Comparison of ENCODE assay signal across 7 cellular contexts in the genomic region with DNA sequence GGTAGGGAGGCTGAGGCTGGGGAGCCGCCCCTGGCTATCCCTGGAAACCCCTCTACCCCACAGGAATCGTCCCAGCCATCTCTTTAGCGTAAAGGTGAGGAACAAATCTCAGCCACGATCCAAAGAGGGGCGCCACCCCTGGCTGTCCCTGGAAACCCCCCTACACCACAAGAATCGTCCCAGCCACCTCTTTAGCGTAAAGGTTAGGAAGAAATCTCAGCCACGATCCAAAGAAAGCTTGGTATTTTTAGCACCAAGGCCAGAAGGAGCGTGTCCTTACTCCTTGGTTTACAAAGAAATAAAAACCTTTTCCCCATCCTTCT. TPM values are rescaled to one million over a fixed set of nuclear protein-coding genes. Genes with fewer than 3 reads are reported as not detected.
A peak's percentile ranks its signal among the peaks of the same experiment; 100 is the strongest.
DNase-seq lines count a peak whose midpoint lies in the region; ATAC-seq, FAIRE-seq and TF ChIP-seq lines count a peak whose summit lies in the region.

No MANE protein-coding gene starts in this region.

- no peaks in the 10 kb centered on the region for H3K36me3 ChIP-seq in HUES6 (ENCODE audit: control insufficient read depth, insufficient read depth, low read length)
- peaks cover 0 to 2% of the 10 kb centered on the region in 2 experiments for H3K36me3 ChIP-seq in keratinocyte (ENCODE audit: control insufficient read depth in 2 of 2, extremely low read depth in 1 of 2, insufficient read depth in 2 of 2, low read length in 2 of 2)
- no peaks in the 10 kb centered on the region for H3K36me3 ChIP-seq in stomach

- peaks cover 3% of the 10 kb centered on the region; the same call in 1 of the 2 replicates for H3K9me3 ChIP-seq in HUES6 (ENCODE audit: control insufficient read depth, insufficient read depth, low read depth, low read length)
- H3K9me3 ChIP-seq in keratinocyte (ENCODE audit: control insufficient read depth, low read depth, low read length): peaks cover 2% of the 10 kb centered on the region
- no peaks in the 10 kb centered on the region for H3K9me3 ChIP-seq in stomach

- no peak for FAIRE-seq in keratinocyte (lab: Jason Lieb, UNC)

- H4K20me1 ChIP-seq in keratinocyte (ENCODE audit: control insufficient read depth, extremely low read depth, insufficient read depth, low read length): peaks cover 3% of the 10 kb centered on the region

- intact Hi-C loops in stomach (cut with DNase I; ENCODE audit: low total_unique reads): no loop called here

- H3K4me2 ChIP-seq in keratinocyte (ENCODE audit: control insufficient read depth, extremely low read depth, insufficient read depth, low read depth, low read length): peak overlapping the region; percentile 86

- peaks cover 46% of the 10 kb centered on the region for H3K4me1 Mint-ChIP-seq in activated naive CD8-positive, alpha-beta T cell treated with anti-CD3 and anti-CD28 coated beads, Interleukin-2, amount 50 U/mL, for 24 hours

- H3K4me3 Mint-ChIP-seq in activated naive CD8-positive, alpha-beta T cell treated with anti-CD3 and anti-CD28 coated beads, Interleukin-2, amount 50 U/mL, for 24 hours: peak overlapping the region; percentile 68

- H2AFZ ChIP-seq in keratinocyte (ENCODE audit: control insufficient read depth, low read length): peak overlapping the region; percentile 2

- H3K4me1 ChIP-seq in HUES6 (ENCODE audit: control insufficient read depth, insufficient read depth, low read length) (peaks cover 27% of the 10 kb centered on the region), keratinocyte (ENCODE audit: control insufficient read depth, extremely low read depth, insufficient read depth, low read length) (peaks cover 37% of the 10 kb centered on the region), stomach (peaks cover 33 to 48% (median 46%) of the 10 kb centered on the region in 4 donors)

- dilution Hi-C loops in keratinocyte (cut with MboI; ENCODE audit: extremely low pct_ligation_motif_present, low sequenced_read_pairs): no loop called here

- peaks cover 41% of the 10 kb centered on the region for H3K79me2 ChIP-seq in keratinocyte (ENCODE audit: control insufficient read depth, insufficient read depth, low read length)

- TF ChIP-seq POLR2A in stomach (IDR thresholded peaks at IDR 0.05): no peak

- no peak for DNase-seq in activated naive CD8-positive, alpha-beta T cell treated with anti-CD3 and anti-CD28 coated beads, Interleukin-2, amount 50 U/mL, for 24 hours
- no peak for DNase-seq in keratinocyte (ENCODE audit: low read depth, low spot score)
- DNase-seq in stomach: no peak
- no peak for DNase-seq in OCI-M1 (lab: John Stamatoyannopoulos, UW)
- no peak for DNase-seq in effector CD4-positive, alpha-beta T cell

- H3K27me3 Mint-ChIP-seq in activated naive CD8-positive, alpha-beta T cell treated with anti-CD3 and anti-CD28 coated beads, Interleukin-2, amount 50 U/mL, for 24 hours: no peaks in the 10 kb centered on the region

- H3K9ac ChIP-seq in HUES6 (ENCODE audit: low read length): peak overlapping the region; percentile 67
- H3K9ac ChIP-seq in keratinocyte (ENCODE audit: control insufficient read depth, extremely low read depth, insufficient read depth, low read length): peak overlapping the region; percentile 76

- no peak for ATAC-seq in activated naive CD8-positive, alpha-beta T cell treated with anti-CD3 and anti-CD28 coated beads, Interleukin-2, amount 50 U/mL, for 24 hours
- ATAC-seq in activated CD4-positive, CD25-positive, alpha-beta regulatory T cell treated with anti-CD3 and anti-CD28 coated beads, Interleukin-2, amount 50 U/mL, for 24 hours: no peak

- TF ChIP-seq CTCF in keratinocyte (optimal IDR thresholded peaks at IDR 0.05 in 1 of 3, IDR thresholded peaks at IDR 0.05 in 1 of 3, conservative IDR thresholded peaks at IDR 0.05 in 1 of 3; ENCODE audit: extremely low read depth in 1 of 3, insufficient read depth in 2 of 3, low read length in 3 of 3) (no peak), stomach (IDR thresholded peaks at IDR 0.05) (no peak)

- H3K9me1 ChIP-seq in keratinocyte (ENCODE audit: control insufficient read depth, extremely low read depth, insufficient read depth, low read length): no peaks in the 10 kb centered on the region

- 41 to 50% (median 46%) methylated on average over 9 of the region's 9 CpGs for WGBS in stomach, 5 donors

- no peaks in the 10 kb centered on the region for H3K9me3 Mint-ChIP-seq in activated naive CD8-positive, alpha-beta T cell treated with anti-CD3 and anti-CD28 coated beads, Interleukin-2, amount 50 U/mL, for 24 hours

- peak overlapping the region; percentile 54 for H3K27ac Mint-ChIP-seq in activated naive CD8-positive, alpha-beta T cell treated with anti-CD3 and anti-CD28 coated beads, Interleukin-2, amount 50 U/mL, for 24 hours

- H3K27me3 ChIP-seq in HUES6 (ENCODE audit: control insufficient read depth, insufficient read depth, low read length) (0 out of 2 replicates have a peak, but pooled peaks cover 7% of the 10 kb centered on the region), keratinocyte (ENCODE audit: control insufficient read depth, extremely low read depth, insufficient read depth, low read length) (no peaks in the 10 kb centered on the region), stomach (no peaks in the 10 kb centered on the region)

- H3K27ac ChIP-seq in HUES6 (ENCODE audit: low read depth, low read length): no peak overlapping the region
- H3K27ac ChIP-seq in keratinocyte (ENCODE audit: control insufficient read depth, insufficient read depth, low read length): peak overlapping the region; percentile 67
- H3K27ac ChIP-seq in stomach: peak overlapping the region; percentile 83 to 98 (median 91)

- H3K36me3 Mint-ChIP-seq in activated naive CD8-positive, alpha-beta T cell treated with anti-CD3 and anti-CD28 coated beads, Interleukin-2, amount 50 U/mL, for 24 hours (ENCODE audit: low read depth): peaks cover 7% of the 10 kb centered on the region

- TF ChIP-seq EP300 in stomach (IDR thresholded peaks at IDR 0.05): no peak

- H3K4me3 ChIP-seq in HUES6 (ENCODE audit: low read depth, low read length): peak overlapping the region; percentile 63
- peak overlapping the region; percentile 39 to 55 (median 54) for H3K4me3 ChIP-seq in keratinocyte (ENCODE audit: control insufficient read depth in 2 of 3, extremely low read depth in 1 of 3, insufficient read depth in 2 of 3, low read depth in 1 of 3, low read length in 3 of 3)
- H3K4me3 ChIP-seq in stomach: peak overlapping the region; percentile 21 to 83 (median 41)

RNA-seq across cellular contexts. Expression of a gene that starts 0.8 kb away (rescaled TPM):
- 71.1 to 191 TPM (median 87.0 TPM) in 3 replicates for polyA plus RNA-seq in keratinocyte
- polyA plus RNA-seq in keratinocyte (2011; ENCODE audit: low read depth): 24.8 TPM
- polyA plus RNA-seq in keratinocyte (2011; cell fraction: cytosol; rRNA removed): 64.9 and 73.6 TPM in 2 replicates
- polyA plus RNA-seq in keratinocyte (2011; cell fraction: nucleus; rRNA removed): 286 and 296 TPM in 2 replicates
- polyA plus RNA-seq in keratinocyte (2012; ENCODE audit: low replicate concordance): 89.0 and 143 TPM in 2 replicates
- 94.5 to 356 TPM (median 124 TPM) in 3 replicates for polyA minus RNA-seq in keratinocyte
- polyA minus RNA-seq in keratinocyte (2011; cell fraction: cytosol; rRNA and poly(A)+ RNA removed): 73.1 TPM
- polyA minus RNA-seq in keratinocyte (2011; cell fraction: nucleus; rRNA and poly(A)+ RNA removed): 118 and 190 TPM in 2 replicates
- 10 to 100 TPM; 24.4 to 82.6 (median 42.9) TPM for total RNA-seq in stomach
- polyA plus RNA-seq in stomach: 10 to 100 TPM in 2 of 3 donors, 1 to 10 TPM in 1; 7.0 to 21.5 (median 13.7) TPM

RNA-seq across cellular contexts. Expression of a gene that starts 45.0 kb away (rescaled TPM):
- polyA plus RNA-seq in keratinocyte (50.2 to 71.6 TPM (median 53.3 TPM) in 3 replicates), stomach (10 to 100 TPM; 16.2 to 36.3 (median 19.4) TPM)
- polyA plus RNA-seq in keratinocyte (2011; ENCODE audit: low read depth): 28.2 TPM
- 40.1 and 45.4 TPM in 2 replicates for polyA plus RNA-seq in keratinocyte (2011; cell fraction: cytosol; rRNA removed)
- 39.3 and 51.0 TPM in 2 replicates for polyA plus RNA-seq in keratinocyte (2011; cell fraction: nucleus; rRNA removed)
- 36.5 and 39.4 TPM in 2 replicates for polyA plus RNA-seq in keratinocyte (2012; ENCODE audit: low replicate concordance)
- polyA minus RNA-seq in keratinocyte: 7.6 to 27.0 TPM (median 20.6 TPM) in 3 replicates
- polyA minus RNA-seq in keratinocyte (2011; cell fraction: cytosol; rRNA and poly(A)+ RNA removed): 16.5 TPM
- polyA minus RNA-seq in keratinocyte (2011; cell fraction: nucleus; rRNA and poly(A)+ RNA removed): 11.3 and 24.3 TPM in 2 replicates
- 10 to 100 TPM in 4 of 5 donors, 1 to 10 TPM in 1; 6.7 to 56.8 (median 16.2) TPM for total RNA-seq in stomach
